ENCODE assay signal across 8 cellular contexts in genomic region chr17:82751171-82751570, GRCh38. TPM values are rescaled to one million over a fixed set of nuclear protein-coding genes. Genes with fewer than 3 reads are reported as not detected.
DNase-seq lines count a peak whose midpoint lies in the region; ATAC-seq and TF ChIP-seq lines count a peak whose summit lies in the region.

No MANE protein-coding gene starts in this region.

- H3K36me3 ChIP-seq in IMR-90 (ENCODE audit: control insufficient read depth, insufficient read depth, low read length) (no peaks in the 10 kb centered on the region), esophagus muscularis mucosa (peaks cover 0 to 6% (median 2%) of the 10 kb centered on the region in 4 donors), sigmoid colon (peaks cover 0 to 4% (median 0%) of the 10 kb centered on the region in 4 donors)

- H4K5ac ChIP-seq in IMR-90 (ENCODE audit: low read depth, low read length) = no peak overlapping the region

- no peak overlapping the region; a peak in 1 of 4 replicates for H4K8ac ChIP-seq in IMR-90 (ENCODE audit: low read depth in 2 of 2, low read length in 2 of 2)

- TF ChIP-seq RAD21 in IMR-90 (IDR thresholded peaks at IDR 0.05; ENCODE audit: low read length) = no peak

- dilution Hi-C loops in IMR-90 (cut with HindIII; ENCODE audit: low sequenced_read_pairs, unreplicated experiment) = no loop called here

- no peak overlapping the region for H2AK9ac ChIP-seq in IMR-90 (replicated peaks; ENCODE audit: low read depth, low read length, poor library complexity)

- CTCF ChIA-PET in IMR-90 (lab: Yijun Ruan, JAX) = no interaction called here

- no peak overlapping the region for H2BK5ac ChIP-seq in IMR-90 (ENCODE audit: low read depth, low read length, poor library complexity, severe bottlenecking)

- no peak overlapping the region for H3K4ac ChIP-seq in IMR-90 (ENCODE audit: low read depth, low read length)

- peak overlapping the region; percentile 82 for H3K9ac ChIP-seq in IMR-90 (ENCODE audit: low read depth, low read length)

- POLR2A ChIA-PET in IMR-90 (lab: Charles Lee; ENCODE audit: unreplicated experiment) = interaction anchor here (0.6 kb wide), 1 partner anchor 332 kb away, joined by 6 read pairs; no protein-coding TSS in a partner anchor

- TF ChIP-seq POLR2A in IMR-90 (IDR thresholded peaks at IDR 0.05; ENCODE audit: low read depth, low read length) (no peak), esophagus muscularis mucosa (IDR thresholded peaks at IDR 0.05; ENCODE audit: low read depth) (no peak), sigmoid colon (IDR thresholded peaks at IDR 0.05) (no peak)

- H3K27me3 ChIP-seq in IMR-90 (ENCODE audit: control insufficient read depth, insufficient read depth, low read length) (no peaks in the 10 kb centered on the region), esophagus muscularis mucosa (peaks cover 0 to 4% (median 0%) of the 10 kb centered on the region in 4 donors), sigmoid colon (no peaks in the 10 kb centered on the region)

- H3K4me3 ChIP-seq in IMR-90 (ENCODE audit: insufficient read depth, low read depth, low read length) (peak overlapping the region; percentile 62), esophagus muscularis mucosa (peak overlapping the region; percentile 93 to 96 (median 94)), sigmoid colon (peak overlapping the region; percentile 21 to 97 (median 88))

- no peak overlapping the region for H2BK15ac ChIP-seq in IMR-90 (ENCODE audit: low read depth, low read length)

- intact Hi-C loops in IMR-90 (cut with micrococcal nuclease) = no loop called here
- intact Hi-C loops in esophagus muscularis mucosa (cut with DNase I) = loop anchor here (5.0 kb wide), 1 partner anchor 99 kb away; no protein-coding TSS in a partner anchor
- intact Hi-C loops in sigmoid colon (cut with DNase I) = loop anchor here (1.0 kb wide), 1 partner anchor 35 kb away; the partner anchor contains the start of gene FN3KRP

- TF ChIP-seq EP300 in esophagus muscularis mucosa (IDR thresholded peaks at IDR 0.05) (no peak), sigmoid colon (IDR thresholded peaks at IDR 0.05) (no peak)

- peak overlapping the region; percentile 98 for H2AFZ ChIP-seq in IMR-90 (replicated peaks; ENCODE audit: low read length, poor library complexity)

- no peak overlapping the region for H3K18ac ChIP-seq in IMR-90 (ENCODE audit: low read depth, low read length)

- no peak overlapping the region for H3K23ac ChIP-seq in IMR-90 (ENCODE audit: low read depth, low read length)

- H3K9me3 ChIP-seq in IMR-90 (ENCODE audit: control insufficient read depth, insufficient read depth, low read length) = no peaks in the 10 kb centered on the region; the same call in 1 of the 2 replicates
- peaks cover 0 to 3% (median 0%) of the 10 kb centered on the region in 4 donors for H3K9me3 ChIP-seq in esophagus muscularis mucosa
- H3K9me3 ChIP-seq in sigmoid colon = peaks cover 0 to 3% (median 0%) of the 10 kb centered on the region in 4 donors

- peaks cover 16% of the 10 kb centered on the region for H4K20me1 ChIP-seq in IMR-90 (ENCODE audit: insufficient read depth, low read length)

- TF ChIP-seq CTCF in IMR-90 (conservative IDR thresholded peaks at IDR 0.05; ENCODE audit: low read depth, low read length) (no peak), esophagus muscularis mucosa (IDR thresholded peaks at IDR 0.05) (peak in 2 of 3 experiments; percentile 6 to 11), sigmoid colon (IDR thresholded peaks at IDR 0.05) (no peak)

- in situ Hi-C loops in IMR-90 (cut with MboI; ENCODE audit: low sequenced_read_pairs) = no loop called here

- H3K4me2 ChIP-seq in IMR-90 (ENCODE audit: low read depth, low read length) = peak overlapping the region; percentile 98

- H2BK120ac ChIP-seq in IMR-90 (ENCODE audit: low read depth, low read length) = no peak overlapping the region

- H3K56ac ChIP-seq in IMR-90 (ENCODE audit: extremely low read depth, insufficient read depth, low read length) = no peak overlapping the region

- H3K9me1 ChIP-seq in IMR-90 (ENCODE audit: insufficient read depth, low read length) = peaks cover 10% of the 10 kb centered on the region

- H3K14ac ChIP-seq in IMR-90 (replicated peaks; ENCODE audit: low read depth, low read length) = no peak overlapping the region

- ATAC-seq in IMR-90 (ENCODE audit: low read depth) = no peak; the same call in 1 of the 2 replicates
- no peak for ATAC-seq in HG02840 (IDR thresholded peaks at IDR 0.05; ENCODE audit: low FRiP score, unreplicated experiment)

- H3K27ac ChIP-seq in IMR-90 (ENCODE audit: insufficient read depth, low read length) (peak overlapping the region; percentile 18; the same call in 1 of the 2 replicates), esophagus muscularis mucosa (replicated peaks in 1 of 4) (peak overlapping the region; percentile 90 to 93 (median 92)), sigmoid colon (peak overlapping the region; percentile 80 to 92 (median 90))

- H3K4me1 ChIP-seq in IMR-90 (ENCODE audit: control insufficient read depth, insufficient read depth, low read length) (peaks cover 4% of the 10 kb centered on the region), esophagus muscularis mucosa (peaks cover 12 to 29% (median 21%) of the 10 kb centered on the region in 4 donors), sigmoid colon (peaks cover 0 to 27% (median 21%) of the 10 kb centered on the region in 4 donors)

- H3K79me1 ChIP-seq in IMR-90 (ENCODE audit: low read depth in 1 of 2, low read length in 2 of 2) = peaks cover 27 to 38% of the 10 kb centered on the region in 2 experiments

- H4K91ac ChIP-seq in IMR-90 (ENCODE audit: insufficient read depth, low read depth, low read length) = no peak overlapping the region

- no peak overlapping the region for H2BK20ac ChIP-seq in IMR-90 (ENCODE audit: low read depth, low read length)

- 3% methylated on average over 8 of the region's 56 CpGs; no CpG with 5 or more reads in 1 of the 2 experiments for WGBS in IMR-90 (ENCODE audit: extremely low coverage in 2 of 2, insufficient read length in 1 of 2), 2 experiments
- WGBS in esophagus muscularis mucosa = no CpG with 5 or more reads among the region's 56 CpGs
- 1 to 4% methylated on average over 56 of the region's 56 CpGs for WGBS in sigmoid colon, 2 donors

- BruUV-seq in IMR-90 (replicated peaks; lab: Mats Ljungman, UMichigan) = no TSS peak

- DNase-seq in NCI-H146 treated with DMSO at 0.1 percent for 48 hours (lab: John Stamatoyannopoulos, UW; ENCODE audit: unreplicated experiment) (peak; percentile 67), NCI-H146 (lab: John Stamatoyannopoulos, UW) (no peak), IMR-90 (no peak), esophagus muscularis mucosa (ENCODE audit: extremely low spot score) (no peak), sigmoid colon (no peak), GM03348 (ENCODE audit: low spot score) (no peak), KG1 (lab: John Stamatoyannopoulos, UW) (no peak)

- H2AK5ac ChIP-seq in IMR-90 (ENCODE audit: low read depth, low read length) = no peak overlapping the region

TF ChIP-seq in IMR-90, 13 proteins besides CTCF, POLR2A, EP300 and RAD21:
- no peak for TF ChIP-seq RCOR1 (IDR thresholded peaks at IDR 0.05; ENCODE audit: insufficient replicate concordance, low read length)
- peak; percentile 52; the same call in 1 of the 2 replicates for TF ChIP-seq MXI1 (IDR thresholded peaks at IDR 0.05; ENCODE audit: borderline replicate concordance, low read depth, low read length)

RNA-seq across cellular contexts. Expression of gene TBCD, which starts 0.7 kb away (rescaled TPM):
- 21.7 and 21.9 TPM in 2 replicates for total RNA-seq in IMR-90 (2012; rRNA removed)
- 54.5 and 68.0 TPM in 2 replicates for polyA plus RNA-seq in IMR-90 (2012; rRNA removed)
- 49.7 and 56.9 TPM in 2 replicates for polyA plus RNA-seq in IMR-90 (2012; cell fraction: cytosol; rRNA removed)
- 73.6 and 189 TPM in 2 replicates for polyA plus RNA-seq in IMR-90 (2012; cell fraction: nucleus; rRNA removed; ENCODE audit: low replicate concordance)
- 10 to 100 TPM; 38.1 to 56.7 (median 53.6) TPM for total RNA-seq in esophagus muscularis mucosa
- 10 to 100 TPM; 25.3 to 69.0 (median 34.4) TPM for total RNA-seq in sigmoid colon
- 10 to 100 TPM; 11.1 to 77.4 (median 19.2) TPM for polyA plus RNA-seq in sigmoid colon

RNA-seq across cellular contexts. Expression of gene FN3K, which starts 15.8 kb away (rescaled TPM):
- total RNA-seq in IMR-90 (2012; rRNA removed) (0.83 and 0.90 TPM in 2 replicates), esophagus muscularis mucosa (10 to 100 TPM in 1 of 4 donors, 1 to 10 TPM in 3; 3.4 to 22.7 (median 6.5) TPM), sigmoid colon (10 to 100 TPM in 1 of 4 donors, 1 to 10 TPM in 3; 2.8 to 11.9 (median 6.6) TPM)
- polyA plus RNA-seq in IMR-90 (2012; rRNA removed) (2.0 and 2.9 TPM in 2 replicates), sigmoid colon (10 to 100 TPM; 13.2 to 22.2 (median 20.5) TPM)
- 3.7 and 4.9 TPM in 2 replicates for polyA plus RNA-seq in IMR-90 (2012; cell fraction: cytosol; rRNA removed)
- 8.8 and 25.0 TPM in 2 replicates for polyA plus RNA-seq in IMR-90 (2012; cell fraction: nucleus; rRNA removed; ENCODE audit: low replicate concordance)

RNA-seq across cellular contexts. Expression of gene FN3KRP, which starts 34.7 kb away (rescaled TPM):
- 18.6 and 20.6 TPM in 2 replicates for total RNA-seq in IMR-90 (2012; rRNA removed)
- 20.3 and 21.4 TPM in 2 replicates for polyA plus RNA-seq in IMR-90 (2012; rRNA removed)
- polyA plus RNA-seq in IMR-90 (2012; cell fraction: cytosol; rRNA removed) = 15.3 and 16.8 TPM in 2 replicates
- polyA plus RNA-seq in IMR-90 (2012; cell fraction: nucleus; rRNA removed; ENCODE audit: low replicate concordance) = 19.8 and 23.1 TPM in 2 replicates
- 10 to 100 TPM; 11.5 to 27.5 (median 17.3) TPM for total RNA-seq in esophagus muscularis mucosa
- total RNA-seq in sigmoid colon = 10 to 100 TPM in 3 of 4 donors, 1 to 10 TPM in 1; 8.1 to 18.0 (median 13.1) TPM
- 10 to 100 TPM; 27.0 to 36.1 (median 33.5) TPM for polyA plus RNA-seq in sigmoid colon

RNA-seq across cellular contexts. Expression of gene RAB40B, which starts 52.7 kb away (rescaled TPM):
- 10.8 and 14.9 TPM in 2 replicates for total RNA-seq in IMR-90 (2012; rRNA removed)
- polyA plus RNA-seq in IMR-90 (2012; rRNA removed) = 20.0 and 26.1 TPM in 2 replicates
- 22.2 and 40.3 TPM in 2 replicates for polyA plus RNA-seq in IMR-90 (2012; cell fraction: cytosol; rRNA removed)
- 16.9 and 51.7 TPM in 2 replicates for polyA plus RNA-seq in IMR-90 (2012; cell fraction: nucleus; rRNA removed; ENCODE audit: low replicate concordance)
- 10 to 100 TPM in 3 of 4 donors, 1 to 10 TPM in 1; 6.2 to 24.3 (median 19.4) TPM for total RNA-seq in esophagus muscularis mucosa
- 10 to 100 TPM; 11.7 to 32.7 (median 21.6) TPM for total RNA-seq in sigmoid colon
- 10 to 100 TPM; 14.0 to 26.4 (median 24.0) TPM for polyA plus RNA-seq in sigmoid colon

Comparison
In these comparisons a context has a peak if more than half of its experiments do, and no peak if none do; other contexts are left out.
1. H3K27ac ChIP-seq: peak in every context shown above with its lines; median percentile 92 in esophagus muscularis mucosa; 90 in sigmoid colon; 18 in IMR-90.
2. CTCF ChIP-seq: peak in esophagus muscularis mucosa (2 of 3); none in IMR-90 (single experiment) and sigmoid colon (0 of 4).
3. Peak in every context shown above with its lines, with median percentiles within 50 percentile points of each other: H3K4me3 ChIP-seq.